Comparison of ENCODE assay signal across 18 cellular contexts in the genomic region with DNA sequence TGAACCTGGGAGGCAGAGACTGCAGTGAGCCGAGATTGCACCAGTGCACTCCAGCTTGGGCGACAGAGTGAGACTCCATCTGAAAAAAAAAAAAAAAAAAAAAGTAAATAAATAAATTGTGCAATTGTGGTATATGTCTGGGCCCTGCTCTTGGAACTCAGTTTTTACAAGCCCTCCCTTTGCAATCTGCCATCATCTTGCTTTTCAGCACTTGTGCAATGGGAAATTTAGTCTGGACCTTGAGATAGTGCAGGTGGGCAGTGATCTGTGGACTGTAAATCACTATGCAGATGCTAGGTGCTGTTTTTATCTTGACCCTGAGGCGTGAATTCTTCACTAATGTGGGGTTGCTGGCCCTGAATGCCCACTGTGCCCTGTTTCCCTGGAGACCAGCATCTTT. TPM values are rescaled to one million over a fixed set of nuclear protein-coding genes. Genes with fewer than 3 reads are reported as not detected.
DNase-seq lines count a peak whose midpoint lies in the region; ATAC-seq and TF ChIP-seq lines count a peak whose summit lies in the region.
"Had no signal": no experiment of that assay in that cellular context is flagged by ENCODE, and none has a peak within 500 bp of the region (broad histone marks: within the 10 kb centered on the region; RNA-seq: fewer than 3 reads in every experiment).

No MANE protein-coding gene starts in this region.

- POLR2A ChIA-PET in activated CD4-positive, alpha-beta memory T cell treated with anti-CD3 and anti-CD28 coated beads for 36 hours (lab: Charles Lee), result no interaction called here
- POLR2A ChIA-PET in activated CD4-positive, alpha-beta memory T cell treated with anti-CD3 and anti-CD28 coated beads, Interleukin-2, amount 10 ng/mL, durations not matched to agents 7 days and 5 days (lab: Charles Lee), result interaction anchor here (15.3 kb wide), 1 partner anchor 23 kb away, joined by 346 read pairs; no protein-coding TSS in a partner anchor

- no peak overlapping the region for H3K9ac ChIP-seq in GM23248

- H3K4me3 ChIP-seq in WERI-Rb-1 (ENCODE audit: low read depth, low read length) (no peak overlapping the region), neutrophil (ENCODE audit: low read depth in 1 of 2, low read length in 1 of 2) (no peak overlapping the region), GM23248 (no peak overlapping the region)
- H3K4me3 ChIP-seq: PC-9 had no signal

- no peaks in the 10 kb centered on the region for H3K36me3 Mint-ChIP-seq in activated CD4-positive, alpha-beta memory T cell treated with anti-CD3 and anti-CD28 coated beads for 36 hours
- peaks cover 3% of the 10 kb centered on the region for H3K36me3 Mint-ChIP-seq in activated CD4-positive, alpha-beta memory T cell treated with anti-CD3 and anti-CD28 coated beads, Interleukin-2, amount 10 ng/mL, durations not matched to agents 7 days and 5 days (ENCODE audit: low read depth)
- no peaks in the 10 kb centered on the region for H3K36me3 Mint-ChIP-seq in T-helper 17 cell (ENCODE audit: low read depth)
- H3K36me3 Mint-ChIP-seq: CD8-positive, alpha-beta memory T cell had no signal

- WGBS in GM23248 (ENCODE audit: low coverage in 1 of 2, low lambda C conversion rate in 2 of 2, missing lambda C conversion rate in 2 of 2), 2 experiments, result 58 to 72% methylated on average over 3 of the region's 3 CpGs

- no peak overlapping the region for H2AFZ ChIP-seq in GM23248
- H2AFZ ChIP-seq: PC-9 had no signal

- H3K36me3 ChIP-seq in WERI-Rb-1, result no peaks in the 10 kb centered on the region
- H3K36me3 ChIP-seq in neutrophil, result no peaks in the 10 kb centered on the region
- H3K36me3 ChIP-seq in GM23248 (ENCODE audit: low read depth), result no peaks in the 10 kb centered on the region

- no peak for DNase-seq in activated CD4-positive, alpha-beta memory T cell treated with anti-CD3 and anti-CD28 coated beads for 36 hours
- DNase-seq in activated CD4-positive, alpha-beta memory T cell treated with anti-CD3 and anti-CD28 coated beads, Interleukin-2, amount 10 ng/mL, durations not matched to agents 7 days and 5 days, result no peak
- DNase-seq in KBM-7, result peak; percentile 70
- no peak for DNase-seq in WERI-Rb-1
- DNase-seq in GM23248, result no peak
- DNase-seq in T-helper 17 cell, result no peak
- DNase-seq: CD8-positive, alpha-beta memory T cell; NCI-H1694 treated with DMSO at 0.1 percent for 48 hours; NCI-H2081 treated with DMSO at 0.1 percent for 48 hours; NCI-H2171 treated with DMSO at 0.1 percent for 48 hours; NCI-H524 treated with DMSO at 0.1 percent for 48 hours; PC-9; RPMI8226; SHP77 had no signal

- intact Hi-C loops in activated CD4-positive, alpha-beta memory T cell treated with anti-CD3 and anti-CD28 coated beads for 36 hours (cut with micrococcal nuclease), result loop anchor here (5.0 kb wide), 1 partner anchor 223 kb away; no protein-coding TSS in a partner anchor

- no peak for ATAC-seq in T-helper 17 cell
- ATAC-seq: HCT116 had no signal

- no peaks in the 10 kb centered on the region for H3K79me2 ChIP-seq in GM23248 (ENCODE audit: insufficient read depth)

- no peaks in the 10 kb centered on the region for H4K20me1 ChIP-seq in GM23248 (ENCODE audit: insufficient read depth)

- no peaks in the 10 kb centered on the region for H3K9me3 Mint-ChIP-seq in activated CD4-positive, alpha-beta memory T cell treated with anti-CD3 and anti-CD28 coated beads for 36 hours
- no peaks in the 10 kb centered on the region for H3K9me3 Mint-ChIP-seq in activated CD4-positive, alpha-beta memory T cell treated with anti-CD3 and anti-CD28 coated beads, Interleukin-2, amount 10 ng/mL, durations not matched to agents 7 days and 5 days
- H3K9me3 Mint-ChIP-seq: CD8-positive, alpha-beta memory T cell had no signal

- H3K27ac ChIP-seq in WERI-Rb-1, result peak overlapping the region; percentile 88
- H3K27ac ChIP-seq in neutrophil, result peak overlapping the region; percentile 99
- H3K27ac ChIP-seq in GM23248, result no peak overlapping the region
- H3K27ac ChIP-seq: PC-9 had no signal

- H3K4me1 ChIP-seq in neutrophil (ENCODE audit: control insufficient read depth in 1 of 2, insufficient read depth in 1 of 2, low read depth in 1 of 2, low read length in 1 of 2) (peaks cover 62 to 63% of the 10 kb centered on the region in 2 experiments), GM23248 (ENCODE audit: insufficient read depth) (no peaks in the 10 kb centered on the region)

- H3K27ac Mint-ChIP-seq in activated CD4-positive, alpha-beta memory T cell treated with anti-CD3 and anti-CD28 coated beads for 36 hours, result peak overlapping the region; percentile 6
- H3K27ac Mint-ChIP-seq in activated CD4-positive, alpha-beta memory T cell treated with anti-CD3 and anti-CD28 coated beads, Interleukin-2, amount 10 ng/mL, durations not matched to agents 7 days and 5 days, result no peak overlapping the region
- H3K27ac Mint-ChIP-seq in T-helper 17 cell, result no peak overlapping the region

- H3K4me3 Mint-ChIP-seq in activated CD4-positive, alpha-beta memory T cell treated with anti-CD3 and anti-CD28 coated beads for 36 hours, result no peak overlapping the region
- H3K4me3 Mint-ChIP-seq in activated CD4-positive, alpha-beta memory T cell treated with anti-CD3 and anti-CD28 coated beads, Interleukin-2, amount 10 ng/mL, durations not matched to agents 7 days and 5 days, result no peak overlapping the region
- no peak overlapping the region for H3K4me3 Mint-ChIP-seq in T-helper 17 cell

- H3K9me3 ChIP-seq in WERI-Rb-1 (ENCODE audit: severe bottlenecking) (no peaks in the 10 kb centered on the region), neutrophil (no peaks in the 10 kb centered on the region), GM23248 (ENCODE audit: low read depth) (no peaks in the 10 kb centered on the region), T-helper 17 cell (ENCODE audit: control insufficient read depth, low read length, poor library complexity, severe bottlenecking) (no peaks in the 10 kb centered on the region)

- TF ChIP-seq CTCF in WERI-Rb-1 (IDR thresholded peaks at IDR 0.05; ENCODE audit: low read depth, low read length), result no peak
- no peak for TF ChIP-seq CTCF in neutrophil (IDR thresholded peaks at IDR 0.05)

- in situ Hi-C loops in KBM-7 (cut with MboI; ENCODE audit: low pct_unique_long_range_greater_than_20kb, low sequenced_read_pairs) (no loop called here), GM23248 (cut with MboI) (no loop called here)

- CTCF ChIA-PET in activated CD4-positive, alpha-beta memory T cell treated with anti-CD3 and anti-CD28 coated beads for 36 hours (lab: Charles Lee), result no interaction called here
- CTCF ChIA-PET in activated CD4-positive, alpha-beta memory T cell treated with anti-CD3 and anti-CD28 coated beads, Interleukin-2, amount 10 ng/mL, durations not matched to agents 7 days and 5 days (lab: Charles Lee), result interaction anchor here (2.2 to 10.3 kb wide), 2 partner anchors 25 to 38 kb away, joined by 10 to 137 read pairs; no protein-coding TSS in a partner anchor

- no peaks in the 10 kb centered on the region for H3K9me2 ChIP-seq in GM23248 (ENCODE audit: insufficient read depth)

- no peaks in the 10 kb centered on the region for H3F3A ChIP-seq in GM23248 (ENCODE audit: insufficient read depth)

- peaks cover 9% of the 10 kb centered on the region for H3K27me3 Mint-ChIP-seq in activated CD4-positive, alpha-beta memory T cell treated with anti-CD3 and anti-CD28 coated beads for 36 hours
- peaks cover 25% of the 10 kb centered on the region for H3K27me3 Mint-ChIP-seq in activated CD4-positive, alpha-beta memory T cell treated with anti-CD3 and anti-CD28 coated beads, Interleukin-2, amount 10 ng/mL, durations not matched to agents 7 days and 5 days
- no peaks in the 10 kb centered on the region for H3K27me3 Mint-ChIP-seq in T-helper 17 cell

- H3K27me3 ChIP-seq in WERI-Rb-1 (ENCODE audit: insufficient read depth, low read depth, severe bottlenecking) (no peaks in the 10 kb centered on the region), neutrophil (no peaks in the 10 kb centered on the region), GM23248 (replicated peaks; ENCODE audit: insufficient read depth) (0 out of 2 replicates have a peak, but pooled peaks cover 6% of the 10 kb centered on the region)

- peaks cover 33% of the 10 kb centered on the region for H3K4me1 Mint-ChIP-seq in activated CD4-positive, alpha-beta memory T cell treated with anti-CD3 and anti-CD28 coated beads for 36 hours (ENCODE audit: low read depth)
- H3K4me1 Mint-ChIP-seq in activated CD4-positive, alpha-beta memory T cell treated with anti-CD3 and anti-CD28 coated beads, Interleukin-2, amount 10 ng/mL, durations not matched to agents 7 days and 5 days, result peaks cover 62% of the 10 kb centered on the region
- H3K4me1 Mint-ChIP-seq in T-helper 17 cell, result peaks cover 39% of the 10 kb centered on the region

- no peak overlapping the region for H3K4me2 ChIP-seq in GM23248 (ENCODE audit: unreplicated experiment)
- H3K4me2 ChIP-seq: PC-9 had no signal

RNA-seq across cellular contexts. Expression of a gene that starts 6.5 kb away (rescaled TPM):
- 1 to 10 TPM; 1.9 to 2.3 TPM for total RNA-seq in activated CD4-positive, alpha-beta memory T cell treated with anti-CD3 and anti-CD28 coated beads for 36 hours
- total RNA-seq in activated CD4-positive, alpha-beta memory T cell treated with anti-CD3 and anti-CD28 coated beads, Interleukin-2, amount 10 ng/mL, durations not matched to agents 7 days and 5 days, result 10 to 100 TPM; 36.7 to 39.8 TPM
- total RNA-seq in GM23248 (2014; rRNA removed; shearing (Covaris generic)), result 2.0 and 3.8 TPM in 2 replicates
- 0.74 and 0.99 TPM in 2 replicates for polyA plus RNA-seq in GM23248 (2016; fragmentation: Nextera tagmentation; extraction: Ambion mirVana)
- total RNA-seq in T-helper 17 cell, result 100 to 1,000 TPM in 1 of 2 donors, 10 to 100 TPM in 1; 77.3 to 109 TPM

RNA-seq across cellular contexts. Expression of a gene that starts 40.2 kb away (rescaled TPM):
- under 1 TPM in 1 of 2 experiments, not detected in 1; 0.10 TPM for total RNA-seq in activated CD4-positive, alpha-beta memory T cell treated with anti-CD3 and anti-CD28 coated beads for 36 hours
- under 1 TPM in 1 of 2 experiments, not detected in 1; 0.10 TPM for total RNA-seq in activated CD4-positive, alpha-beta memory T cell treated with anti-CD3 and anti-CD28 coated beads, Interleukin-2, amount 10 ng/mL, durations not matched to agents 7 days and 5 days
- not detected in 2 replicates for total RNA-seq in GM23248 (2014; rRNA removed; shearing (Covaris generic))
- not detected in 2 replicates for polyA plus RNA-seq in GM23248 (2016; fragmentation: Nextera tagmentation; extraction: Ambion mirVana)
- total RNA-seq in T-helper 17 cell, result under 1 TPM; 0.13 to 0.37 TPM
- total RNA-seq: Daoy, LHCN-M2 had no signal
- polyA plus RNA-seq: CD8-positive, alpha-beta memory T cell had no signal
